Comparison of ENCODE assay signal across 1 cellular context in genomic region chr21:42722808-42723470, GRCh38.
TF ChIP-seq lines count a peak whose summit lies in the region.

No MANE protein-coding gene starts in this region.

TF ChIP-seq in IMR-90, 13 proteins besides CTCF, POLR2A, EP300 and RAD21:
- TF ChIP-seq, protein P1, sequence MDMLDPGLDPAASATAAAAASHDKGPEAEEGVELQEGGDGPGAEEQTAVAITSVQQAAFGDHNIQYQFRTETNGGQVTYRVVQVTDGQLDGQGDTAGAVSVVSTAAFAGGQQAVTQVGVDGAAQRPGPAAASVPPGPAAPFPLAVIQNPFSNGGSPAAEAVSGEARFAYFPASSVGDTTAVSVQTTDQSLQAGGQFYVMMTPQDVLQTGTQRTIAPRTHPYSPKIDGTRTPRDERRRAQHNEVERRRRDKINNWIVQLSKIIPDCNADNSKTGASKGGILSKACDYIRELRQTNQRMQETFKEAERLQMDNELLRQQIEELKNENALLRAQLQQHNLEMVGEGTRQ (IDR thresholded peaks at IDR 0.05; ENCODE audit: low read depth, low read length): no peak
- no peak for TF ChIP-seq FOS (IDR thresholded peaks at IDR 0.05; ENCODE audit: low read depth, low read length)
- no peak for TF ChIP-seq MAFK (IDR thresholded peaks at IDR 0.05; ENCODE audit: low read depth, low read length)
